ENCODE assay signal across 11 cellular contexts in the genomic region with DNA sequence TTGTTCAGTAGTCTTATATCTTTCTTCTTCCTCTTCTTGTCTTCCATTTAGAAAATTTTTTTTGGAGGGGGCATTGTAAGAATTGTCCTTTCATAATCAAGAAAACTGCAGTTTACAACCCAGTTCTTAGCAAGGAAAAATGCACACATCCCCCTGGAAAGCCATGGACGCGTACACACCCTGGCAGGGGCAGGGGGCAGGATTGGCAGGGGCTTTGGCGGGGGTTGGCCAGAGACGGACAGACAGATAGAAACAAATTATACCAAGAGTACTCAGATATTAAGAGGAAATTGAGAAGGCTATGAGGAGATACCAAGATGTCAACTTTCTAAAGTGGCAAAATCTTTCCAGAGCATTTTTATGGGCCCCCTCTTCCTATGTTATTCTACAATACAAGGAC.
"Had no signal": no experiment of that assay in that cellular context is flagged by ENCODE, and none has a peak within 500 bp of the region (broad histone marks: within the 10 kb centered on the region; RNA-seq: fewer than 3 reads in every experiment).

No MANE protein-coding gene starts in this region.

- H3K4me3 ChIP-seq: GM23248, GM23338, HAP-1 had no signal

- H3K27ac Mint-ChIP-seq: GM23338, HFFc6 had no signal

- ATAC-seq: GM23338, HCT116 had no signal

- H3K9me3 ChIP-seq: HAP-1 had no signal

- H2AFZ ChIP-seq: GM23248, GM23338 had no signal

- H3K4me2 ChIP-seq: GM23338 had no signal

- DNase-seq: GM23248, GOT3, H7, H9, HCEC 1CT, HFFc6 had no signal

- H3K4me1 ChIP-seq: HAP-1 had no signal

- H3K36me3 ChIP-seq: HAP-1 had no signal

- H3K4me3 Mint-ChIP-seq: GM23338, H9, HFFc6 had no signal

- H3K9me3 Mint-ChIP-seq: GM23338 had no signal

- H3K9ac ChIP-seq: GM23248 had no signal

- FAIRE-seq: H1, H54 had no signal

- H3K27ac ChIP-seq: GM23248 had no signal

- H3K4me1 Mint-ChIP-seq: GM23338 had no signal
